Comparison of ENCODE assay signal across 20 cellular contexts in the genomic region with DNA sequence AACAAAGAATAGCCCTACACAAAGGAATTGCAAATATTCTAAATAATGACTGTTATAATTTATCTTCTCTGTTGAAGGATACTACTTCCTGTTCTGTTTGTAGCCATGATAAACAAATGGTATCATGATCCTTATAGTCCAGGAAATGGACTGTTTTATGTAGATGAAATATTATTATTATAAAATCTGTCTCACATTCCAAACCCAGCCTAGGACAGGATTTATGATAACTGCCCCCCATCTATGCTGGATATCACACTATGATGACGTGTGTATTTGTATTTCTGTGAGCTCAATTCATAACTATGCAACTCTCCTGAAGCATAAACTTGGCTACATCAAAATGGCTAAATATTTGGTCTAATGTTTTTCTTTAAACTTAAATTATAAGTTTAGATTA. TPM values are rescaled to one million over a fixed set of nuclear protein-coding genes. Genes with fewer than 3 reads are reported as not detected.
"Had no signal": no experiment of that assay in that cellular context is flagged by ENCODE, and none has a peak within 500 bp of the region (broad histone marks: within the 10 kb centered on the region; RNA-seq: fewer than 3 reads in every experiment).

No MANE protein-coding gene starts in this region.

- H3K36me3 ChIP-seq: adrenal gland, right atrium auricular region, transverse colon had no signal

- H3K27ac Mint-ChIP-seq: activated CD8-positive, alpha-beta memory T cell treated with anti-CD3 and anti-CD28 coated beads, Interleukin-2, amount 10 ng/mL, durations not matched to agents 7 days and 5 days; activated naive CD4-positive, alpha-beta T cell treated with anti-CD3 and anti-CD28 coated beads, Interleukin-2, amount 50 U/mL, for 24 hours; dendritic cell treated with granulocyte-macrophage colony-stimulating factor and Interleukin-4, amounts not matched to agents 40 ng/mL and 50 ng/mL, for 4 days; effector memory CD8-positive, alpha-beta T cell; naive thymus-derived CD8-positive, alpha-beta T cell had no signal

- H3K4me1 ChIP-seq: adrenal gland, body of pancreas, right atrium auricular region, transverse colon had no signal

- H3K27me3 ChIP-seq: adrenal gland, body of pancreas, right atrium auricular region, transverse colon had no signal

- H3K4me3 Mint-ChIP-seq: activated CD8-positive, alpha-beta memory T cell treated with anti-CD3 and anti-CD28 coated beads, Interleukin-2, amount 10 ng/mL, durations not matched to agents 7 days and 5 days; activated naive CD4-positive, alpha-beta T cell treated with anti-CD3 and anti-CD28 coated beads, Interleukin-2, amount 50 U/mL, for 24 hours; central memory CD8-positive, alpha-beta T cell; dendritic cell treated with granulocyte-macrophage colony-stimulating factor and Interleukin-4, amounts not matched to agents 40 ng/mL and 50 ng/mL, for 4 days; effector memory CD8-positive, alpha-beta T cell; naive thymus-derived CD8-positive, alpha-beta T cell had no signal

- H3K27ac ChIP-seq: adrenal gland, body of pancreas, epithelial cell of prostate, right atrium auricular region had no signal

- H3K27me3 Mint-ChIP-seq: activated CD8-positive, alpha-beta memory T cell treated with anti-CD3 and anti-CD28 coated beads, Interleukin-2, amount 10 ng/mL, durations not matched to agents 7 days and 5 days; activated naive CD4-positive, alpha-beta T cell treated with anti-CD3 and anti-CD28 coated beads, Interleukin-2, amount 50 U/mL, for 24 hours; central memory CD8-positive, alpha-beta T cell; dendritic cell treated with granulocyte-macrophage colony-stimulating factor and Interleukin-4, amounts not matched to agents 40 ng/mL and 50 ng/mL, for 4 days; effector memory CD8-positive, alpha-beta T cell; naive thymus-derived CD8-positive, alpha-beta T cell had no signal

- H3K4me1 Mint-ChIP-seq: activated CD8-positive, alpha-beta memory T cell treated with anti-CD3 and anti-CD28 coated beads, Interleukin-2, amount 10 ng/mL, durations not matched to agents 7 days and 5 days; activated naive CD4-positive, alpha-beta T cell treated with anti-CD3 and anti-CD28 coated beads, Interleukin-2, amount 50 U/mL, for 24 hours; central memory CD8-positive, alpha-beta T cell; naive thymus-derived CD8-positive, alpha-beta T cell had no signal

- H3K9me3 Mint-ChIP-seq: activated naive CD4-positive, alpha-beta T cell treated with anti-CD3 and anti-CD28 coated beads, Interleukin-2, amount 50 U/mL, for 24 hours; central memory CD8-positive, alpha-beta T cell; dendritic cell treated with granulocyte-macrophage colony-stimulating factor and Interleukin-4, amounts not matched to agents 40 ng/mL and 50 ng/mL, for 4 days had no signal

- H3K4me3 ChIP-seq: adrenal gland, body of pancreas, mucosa of descending colon, right atrium auricular region, transverse colon had no signal

- H3K9me3 ChIP-seq: adrenal gland, body of pancreas, mucosa of descending colon, right atrium auricular region, transverse colon had no signal

- ATAC-seq: activated CD4-positive, CD25-positive, alpha-beta regulatory T cell treated with anti-CD3 and anti-CD28 coated beads, Interleukin-2, amount 50 U/mL, for 24 hours; activated CD8-positive, alpha-beta memory T cell treated with anti-CD3 and anti-CD28 coated beads, Interleukin-2, amount 10 ng/mL, durations not matched to agents 7 days and 5 days; body of pancreas; effector memory CD8-positive, alpha-beta T cell; left lobe of liver; mucosa of descending colon; naive thymus-derived CD8-positive, alpha-beta T cell; stimulated activated naive CD8-positive, alpha-beta T cell treated with anti-CD3 and anti-CD28 coated beads, Interleukin-15, Interleukin-2, amounts not matched to agents 100 U/mL and 50 U/mL, for 24 hours had no signal

- DNase-seq: activated CD4-positive, alpha-beta T cell treated with anti-CD3 and anti-CD28 coated beads, Interleukin-2, amount 50 U/mL, for 48 hours; activated CD8-positive, alpha-beta memory T cell treated with anti-CD3 and anti-CD28 coated beads, Interleukin-2, amount 10 ng/mL, durations not matched to agents 7 days and 5 days; activated effector memory CD4-positive, alpha-beta T cell treated with Interleukin-2 at 50 U/mL for 16 hours; activated T-cell treated with anti-CD3 and anti-CD28 coated beads, Interleukin-2, amount 50 U/mL, for 1 hour; adrenal gland; body of pancreas; effector memory CD8-positive, alpha-beta T cell; islet precursor cell; mucosa of descending colon; naive thymus-derived CD8-positive, alpha-beta T cell; stimulated activated naive CD8-positive, alpha-beta T cell treated with anti-CD3 and anti-CD28 coated beads, Interleukin-15, Interleukin-2, amounts not matched to agents 100 U/mL and 50 U/mL, for 24 hours; T-helper 9 cell; transverse colon had no signal

- H3K36me3 Mint-ChIP-seq: activated CD8-positive, alpha-beta memory T cell treated with anti-CD3 and anti-CD28 coated beads, Interleukin-2, amount 10 ng/mL, durations not matched to agents 7 days and 5 days; activated naive CD4-positive, alpha-beta T cell treated with anti-CD3 and anti-CD28 coated beads, Interleukin-2, amount 50 U/mL, for 24 hours; naive thymus-derived CD8-positive, alpha-beta T cell had no signal

RNA-seq across cellular contexts. Expression of a gene that starts 21.3 kb away (rescaled TPM):
- polyA plus RNA-seq: naive thymus-derived CD8-positive, alpha-beta T cell had no signal
